Comparison of ENCODE assay signal across 10 cellular contexts in the genomic region with DNA sequence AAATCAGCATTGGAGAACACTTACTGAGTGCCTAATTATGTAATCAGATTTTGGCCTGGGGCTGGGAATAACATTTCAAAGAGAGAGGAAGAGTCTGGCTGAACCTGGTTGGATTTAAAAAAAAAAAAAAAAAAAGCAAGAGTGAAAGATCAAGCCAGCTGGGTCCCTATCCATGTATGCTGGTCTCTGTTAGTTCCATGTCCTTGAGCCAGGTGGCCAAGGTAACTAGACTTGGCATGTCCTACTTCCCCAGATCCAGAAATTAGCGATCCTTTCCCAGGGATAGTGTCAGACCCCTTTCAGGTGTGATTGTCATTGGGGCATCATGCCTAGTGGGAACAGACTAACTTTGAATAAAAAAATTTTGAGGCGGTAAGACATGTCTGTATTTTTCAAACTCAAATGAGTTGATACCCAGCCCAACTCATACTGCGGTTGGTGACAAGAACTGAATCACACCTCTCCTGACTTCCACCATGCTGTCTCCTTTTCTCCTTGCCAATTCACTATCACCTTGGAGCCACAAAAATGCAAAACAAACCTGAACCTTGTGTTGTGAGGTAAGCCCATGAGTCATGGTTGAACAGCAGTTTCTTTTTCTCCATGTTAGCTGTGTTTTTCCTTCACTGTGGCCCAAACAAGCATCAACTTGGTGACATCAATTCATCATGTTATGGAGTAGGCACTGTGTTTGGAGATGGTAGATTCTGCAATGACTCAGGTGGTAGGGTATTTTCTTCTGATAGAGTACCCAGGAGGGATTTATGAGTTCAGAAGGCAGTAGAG. TPM values are rescaled to one million over a fixed set of nuclear protein-coding genes. Genes with fewer than 3 reads are reported as not detected.
DNase-seq lines count a peak whose midpoint lies in the region; ATAC-seq and TF ChIP-seq lines count a peak whose summit lies in the region.
"Had no signal": no experiment of that assay in that cellular context is flagged by ENCODE, and none has a peak within 500 bp of the region (broad histone marks: within the 10 kb centered on the region; RNA-seq: fewer than 3 reads in every experiment).

No MANE protein-coding gene starts in this region.

- no peak for TF ChIP-seq CTCF in Calu3 (IDR thresholded peaks at IDR 0.05; ENCODE audit: unreplicated experiment)
- no peak for TF ChIP-seq CTCF in breast epithelium (IDR thresholded peaks at IDR 0.05)
- no peak for TF ChIP-seq CTCF in mucosa of descending colon (IDR thresholded peaks at IDR 0.05)

- intact Hi-C loops in Calu3 (cut with micrococcal nuclease; ENCODE audit: unreplicated experiment) = no loop called here
- intact Hi-C loops in breast epithelium (cut with DNase I; ENCODE audit: low total_unique reads) = no loop called here
- intact Hi-C loops in mucosa of descending colon (cut with DNase I, micrococcal nuclease) = no loop called here

- H3K36me3 ChIP-seq in breast epithelium (no peaks in the 10 kb centered on the region), mucosa of descending colon (ENCODE audit: low read depth) (no peaks in the 10 kb centered on the region), MG63 (no peaks in the 10 kb centered on the region)

- peaks cover 32% of the 10 kb centered on the region for H3K4me1 Mint-ChIP-seq in Calu3 (ENCODE audit: low read depth, unreplicated experiment)

- H3K27ac ChIP-seq in breast epithelium = peak overlapping the region; percentile 73 to 74

- peak overlapping the region; percentile 9 for H3K4me3 Mint-ChIP-seq in Calu3 (ENCODE audit: low read depth, unreplicated experiment)

- no peak for TF ChIP-seq POLR2A in breast epithelium (IDR thresholded peaks at IDR 0.05)

- H3K4me3 ChIP-seq in breast epithelium (no peak overlapping the region), mucosa of descending colon (no peak overlapping the region), MG63 (no peak overlapping the region)

- H3K27me3 ChIP-seq in breast epithelium (no peaks in the 10 kb centered on the region), MG63 (no peaks in the 10 kb centered on the region)

- ATAC-seq in mucosa of descending colon = peak; percentile 73
- no peak for ATAC-seq in GM19455 (IDR thresholded peaks at IDR 0.05; ENCODE audit: unreplicated experiment)

- H3K4me1 ChIP-seq in breast epithelium (no peaks in the 10 kb centered on the region), mucosa of descending colon (ENCODE audit: low read depth) (no peaks in the 10 kb centered on the region)

- H3K9me3 ChIP-seq in breast epithelium = no peaks in the 10 kb centered on the region
- H3K9me3 ChIP-seq in mucosa of descending colon = no peaks in the 10 kb centered on the region
- H3K9me3 ChIP-seq in MG63 = no peaks in the 10 kb centered on the region

- H3K27me3 Mint-ChIP-seq in Calu3 (ENCODE audit: unreplicated experiment) = no peaks in the 10 kb centered on the region

- H3K9me3 Mint-ChIP-seq in Calu3 (ENCODE audit: low read depth, unreplicated experiment) = no peaks in the 10 kb centered on the region

- no TSS peak for BruUV-seq in Calu3 (replicated peaks; lab: Mats Ljungman, UMichigan)

- DNase-seq in Calu3 (peak; percentile 69), HT1080 (ENCODE audit: low read depth) (peak; percentile 88), breast epithelium (ENCODE audit: low spot score in 2 of 2) (peak in 1 of 2 donors; percentile 39), mucosa of descending colon (no peak), MG63 (no peak), NOMO-1 (lab: John Stamatoyannopoulos, UW; ENCODE audit: unreplicated experiment in 2 of 2) (no peak)
- DNase-seq: cortex of kidney, DMS153, Kasumi-1 had no signal

- peak overlapping the region; percentile 95 for H3K27ac Mint-ChIP-seq in Calu3 (ENCODE audit: unreplicated experiment)

- H3K36me3 Mint-ChIP-seq in Calu3 (ENCODE audit: insufficient read depth, unreplicated experiment) = no peaks in the 10 kb centered on the region

- CTCF ChIA-PET in Calu3 (lab: Charles Lee) = interaction anchor here (0.5 to 2.1 kb wide), 9 partner anchors 10 to 1644 kb away, joined by 3 to 10 read pairs (median 5); no protein-coding TSS in a partner anchor

RNA-seq across cellular contexts. Expression of a gene that starts 24.5 kb away (rescaled TPM):
- 42.9 and 45.2 TPM in 2 replicates for total RNA-seq in Calu3 (2022)
- 11.3 and 12.3 TPM in 2 replicates for total RNA-seq in HT1080 (2014; rRNA removed; shearing (Covaris generic))
- polyA plus RNA-seq in HT1080 (2015; cell fraction: cytosol; rRNA removed) = 12.7 and 15.4 TPM in 2 replicates
- polyA plus RNA-seq in HT1080 (2015; cell fraction: nucleus; rRNA removed) = 8.7 and 9.3 TPM in 2 replicates
- 10 to 100 TPM; 48.5 to 85.5 (median 57.4) TPM for total RNA-seq in breast epithelium
- 10 to 100 TPM; 56.5 to 63.9 (median 63.3) TPM for total RNA-seq in mucosa of descending colon
- total RNA-seq in MG63 (2014; rRNA removed; shearing (Covaris generic); ENCODE audit: low replicate concordance) = 23.6 and 40.7 TPM in 2 replicates

Comparison
In these comparisons a context has a peak if more than half of its experiments do, and no peak if none do; other contexts are left out.
1. DNase-seq: peak in Calu3 (single experiment) and HT1080 (single experiment); none in mucosa of descending colon (0 of 3), MG63 (single experiment) and NOMO-1 (0 of 2).